ENCODE assay signal across 24 cellular contexts in the genomic region with DNA sequence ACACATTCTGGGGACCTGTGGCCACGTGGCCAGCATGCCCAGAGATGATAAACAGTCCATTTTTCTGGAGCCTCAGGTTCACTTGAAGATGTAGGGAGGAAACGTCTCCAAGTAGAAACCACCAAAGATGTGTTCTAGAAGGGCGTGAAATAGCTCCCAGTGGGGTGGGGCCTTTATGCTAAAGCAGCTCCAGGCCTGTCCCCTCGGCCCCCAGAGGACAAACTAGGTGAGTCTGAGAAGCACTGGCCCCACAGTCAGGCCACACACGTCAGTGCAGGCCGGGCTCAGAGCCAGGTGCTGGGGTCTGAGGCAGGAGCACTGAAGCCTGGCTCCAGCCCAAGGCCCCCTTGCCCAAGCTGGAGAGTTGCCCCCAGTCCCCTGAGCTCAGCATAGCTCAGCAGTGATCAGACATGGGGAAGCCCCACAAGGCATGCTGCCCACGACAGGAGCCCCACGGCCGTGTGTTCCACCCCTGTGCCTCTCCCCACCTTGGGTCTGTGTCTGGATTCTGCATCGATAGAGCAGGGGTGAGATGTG.
"Had no signal": no experiment of that assay in that cellular context is flagged by ENCODE, and none has a peak within 500 bp of the region (broad histone marks: within the 10 kb centered on the region; RNA-seq: fewer than 3 reads in every experiment).

No MANE protein-coding gene starts in this region.

- H3K27me3 ChIP-seq: colonic mucosa, dorsolateral prefrontal cortex, esophagus muscularis mucosa, testis, upper lobe of left lung had no signal

- H3K4me1 ChIP-seq: breast epithelium, colonic mucosa, esophagus muscularis mucosa, prostate gland, upper lobe of left lung had no signal

- ATAC-seq: effector memory CD8-positive, alpha-beta T cell; left cardiac atrium; mucosa of descending colon had no signal

- H3K27ac Mint-ChIP-seq: activated naive CD4-positive, alpha-beta T cell treated with anti-CD3 and anti-CD28 coated beads for 36 hours; activated naive CD8-positive, alpha-beta T cell treated with anti-CD3 and anti-CD28 coated beads, Interleukin-2, amount 10 ng/mL, durations not matched to agents 7 days and 5 days; memory B cell; T-helper 1 cell treated with Interleukin-12 subunit alpha and Interleukin-12 subunit beta and Interleukin-4 antibody, amounts not matched to agents 30 μg/mL and 1 μg/mL, for 36 hours had no signal

- H3K36me3 Mint-ChIP-seq: activated naive CD8-positive, alpha-beta T cell treated with anti-CD3 and anti-CD28 coated beads, Interleukin-2, amount 10 ng/mL, durations not matched to agents 7 days and 5 days; memory B cell had no signal

- H3K36me3 ChIP-seq: breast epithelium, colonic mucosa, prostate gland, spleen, upper lobe of left lung had no signal

- H3K4me1 Mint-ChIP-seq: activated naive CD8-positive, alpha-beta T cell treated with anti-CD3 and anti-CD28 coated beads, Interleukin-2, amount 10 ng/mL, durations not matched to agents 7 days and 5 days had no signal

- H3K4me3 Mint-ChIP-seq: activated naive CD4-positive, alpha-beta T cell treated with anti-CD3 and anti-CD28 coated beads for 36 hours; activated naive CD8-positive, alpha-beta T cell treated with anti-CD3 and anti-CD28 coated beads, Interleukin-2, amount 10 ng/mL, durations not matched to agents 7 days and 5 days; effector memory CD8-positive, alpha-beta T cell; memory B cell; T-helper 1 cell treated with Interleukin-12 subunit alpha and Interleukin-12 subunit beta and Interleukin-4 antibody, amounts not matched to agents 30 μg/mL and 1 μg/mL, for 36 hours had no signal

- H3K27ac ChIP-seq: breast epithelium, colonic mucosa, dorsolateral prefrontal cortex, esophagus muscularis mucosa, prostate gland, spleen, testis, upper lobe of left lung had no signal

- DNase-seq: activated CD4-positive, alpha-beta T cell treated with anti-CD3 and anti-CD28 coated beads for 4 hours; activated CD4-positive, alpha-beta T cell treated with anti-CD3 and anti-CD28 coated beads, Interleukin-2, amount 50 U/mL, for 48 hours; activated CD4-positive, CD25-positive, alpha-beta regulatory T cell; activated CD8-positive, alpha-beta memory T cell treated with anti-CD3 and anti-CD28 coated beads, Interleukin-2, amount 50 U/mL, for 48 hours; activated naive CD4-positive, alpha-beta T cell treated with anti-CD3 and anti-CD28 coated beads for 36 hours; activated naive CD8-positive, alpha-beta T cell treated with anti-CD3 and anti-CD28 coated beads, Interleukin-2, amount 10 ng/mL, durations not matched to agents 7 days and 5 days; activated T-cell treated with anti-CD3 and anti-CD28 coated beads, Interleukin-2, amount 50 U/mL, for 48 hours; amniotic stem cell; colonic mucosa; dorsolateral prefrontal cortex; effector memory CD8-positive, alpha-beta T cell; hypothalamus; left cardiac atrium; mucosa of descending colon; spleen; stimulated activated CD4-positive, alpha-beta T cell treated with anti-CD3 and anti-CD28 coated beads, Interleukin-4, amount 100 ng/mL, for 1 hour; stimulated activated naive CD4-positive, alpha-beta T cell; testis had no signal

- H3K9me3 ChIP-seq: colonic mucosa, mucosa of descending colon, prostate gland, testis had no signal

- H3K4me3 ChIP-seq: breast epithelium, colonic mucosa, dorsolateral prefrontal cortex, esophagus muscularis mucosa, mucosa of descending colon, prostate gland, spleen, testis, upper lobe of left lung had no signal

- H3K9me3 Mint-ChIP-seq: activated naive CD4-positive, alpha-beta T cell treated with anti-CD3 and anti-CD28 coated beads for 36 hours; activated naive CD8-positive, alpha-beta T cell treated with anti-CD3 and anti-CD28 coated beads, Interleukin-2, amount 10 ng/mL, durations not matched to agents 7 days and 5 days; effector memory CD8-positive, alpha-beta T cell; T-helper 1 cell treated with Interleukin-12 subunit alpha and Interleukin-12 subunit beta and Interleukin-4 antibody, amounts not matched to agents 30 μg/mL and 1 μg/mL, for 36 hours had no signal
